9 cellular contexts compared by ENCODE assay signal in genomic region chr1:185154912-185155513, GRCh38. TPM values are rescaled to one million over a fixed set of nuclear protein-coding genes. Genes with fewer than 3 reads are reported as not detected.
DNase-seq lines count a peak whose midpoint lies in the region; ATAC-seq and TF ChIP-seq lines count a peak whose summit lies in the region.
"Had no signal": no experiment of that assay in that cellular context is flagged by ENCODE, and none has a peak within 500 bp of the region (broad histone marks: within the 10 kb centered on the region; RNA-seq: fewer than 3 reads in every experiment).

No MANE protein-coding gene starts in this region.

- H3K9me3 ChIP-seq in OCI-LY1 (ENCODE audit: low read length) (no peaks in the 10 kb centered on the region), endodermal cell (ENCODE audit: control insufficient read depth, low read length) (no peaks in the 10 kb centered on the region)

- H3K4me3 ChIP-seq in OCI-LY1 (ENCODE audit: low read depth, low read length, poor library complexity, severe bottlenecking) = peak overlapping the region; percentile 89
- peak overlapping the region; percentile 99 for H3K4me3 ChIP-seq in endodermal cell (ENCODE audit: low read length)

- H3K4me1 ChIP-seq in OCI-LY1 (ENCODE audit: insufficient read depth, low read length, severe bottlenecking) = peaks cover 22% of the 10 kb centered on the region
- H3K4me1 ChIP-seq in endodermal cell (ENCODE audit: control insufficient read depth, insufficient read depth, low read length) = no peaks in the 10 kb centered on the region

- H3K36me3 Mint-ChIP-seq in endodermal cell (ENCODE audit: low read depth) = peaks cover 1% of the 10 kb centered on the region

- H3K27ac Mint-ChIP-seq in endodermal cell = no peak overlapping the region

- H3K9me3 Mint-ChIP-seq in endodermal cell = no peaks in the 10 kb centered on the region

- H3K4me1 Mint-ChIP-seq in endodermal cell = peaks cover 17% of the 10 kb centered on the region

- H3K36me3 ChIP-seq in OCI-LY1 (ENCODE audit: insufficient read depth, low read length) = peaks cover 9% of the 10 kb centered on the region; the same call in 1 of the 2 replicates
- H3K36me3 ChIP-seq in endodermal cell (ENCODE audit: control insufficient read depth, insufficient read depth, low read length) = peaks cover 4% of the 10 kb centered on the region

- 95% methylated on average over 2 of the region's 2 CpGs; no CpG with 5 or more reads in 1 of the 2 experiments for WGBS in endodermal cell (ENCODE audit: insufficient coverage in 1 of 2, insufficient read length in 1 of 2), 2 experiments

- H3K27me3 ChIP-seq in OCI-LY1 (ENCODE audit: insufficient read depth, low read length) (no peaks in the 10 kb centered on the region), endodermal cell (ENCODE audit: control insufficient read depth, insufficient read depth, low read length, poor library complexity, severe bottlenecking) (no peaks in the 10 kb centered on the region)

- H2AFZ ChIP-seq in OCI-LY1 (ENCODE audit: low read length) = no peak overlapping the region

- H3K9ac ChIP-seq in OCI-LY1 (ENCODE audit: low read length) (peak overlapping the region; percentile 90), endodermal cell (ENCODE audit: extremely low read depth, low read length, poor library complexity, severe bottlenecking) (no peak overlapping the region)

- H3K79me2 ChIP-seq in OCI-LY1 (ENCODE audit: insufficient read depth, low read length) = peaks cover 7% of the 10 kb centered on the region

- no peaks in the 10 kb centered on the region for H4K20me1 ChIP-seq in OCI-LY1 (ENCODE audit: insufficient read depth, low read length)

- H3K4me3 Mint-ChIP-seq in endodermal cell = peak overlapping the region; percentile 87

- peak; percentile 80 for DNase-seq in ELR (ENCODE audit: low read depth)
- DNase-seq in endodermal cell = no peak
- DNase-seq in renal cortical epithelial cell (ENCODE audit: low read depth) = peak; percentile 11
- DNase-seq in NCI-H2196 (lab: John Stamatoyannopoulos, UW; ENCODE audit: unreplicated experiment) = no peak
- DNase-seq: NCI-H187 treated with DMSO at 0.1 percent for 48 hours had no signal

- peak overlapping the region; percentile 92 for H3K4me2 ChIP-seq in OCI-LY1 (ENCODE audit: low read length)

- TF ChIP-seq CTCF in OCI-LY1 (IDR thresholded peaks at IDR 0.05; ENCODE audit: low read length) (no peak), endodermal cell (conservative IDR thresholded peaks at IDR 0.05) (no peak)

- H3K9me2 ChIP-seq in OCI-LY1 (ENCODE audit: low read depth, low read length) = no peaks in the 10 kb centered on the region

- H3K27me3 Mint-ChIP-seq in endodermal cell (ENCODE audit: insufficient read depth) = no peaks in the 10 kb centered on the region

- no peak overlapping the region for H3K27ac ChIP-seq in OCI-LY1 (ENCODE audit: low read depth, low read length, poor library complexity, severe bottlenecking)
- H3K27ac ChIP-seq in endodermal cell (ENCODE audit: low read depth, low read length) = no peak overlapping the region

- no peak for ATAC-seq in GM21360 (IDR thresholded peaks at IDR 0.05; ENCODE audit: unreplicated experiment)
- no peak for ATAC-seq in HG02610 (IDR thresholded peaks at IDR 0.05; ENCODE audit: unreplicated experiment)
- no peak for ATAC-seq in GM21737 (IDR thresholded peaks at IDR 0.05; ENCODE audit: unreplicated experiment)

- H3F3A ChIP-seq in OCI-LY1 (ENCODE audit: insufficient read depth, low read length) = no peaks in the 10 kb centered on the region

RNA-seq across cellular contexts. Expression of gene TRMT1L, which starts 1.7 kb away (rescaled TPM):
- total RNA-seq in endodermal cell = 10 to 100 TPM; 23.8 to 33.4 TPM
- 12.3 TPM for polyA plus RNA-seq in endodermal cell (2013, experiment 1 of 2)
- polyA plus RNA-seq in endodermal cell (2013, experiment 2 of 2) = 14.6 TPM
- total RNA-seq in renal cortical epithelial cell = 12.5 and 48.7 TPM in 2 replicates

RNA-seq across cellular contexts. Expression of gene SWT1, which starts 2.0 kb away (rescaled TPM):
- total RNA-seq in endodermal cell (10 to 100 TPM in 1 of 2 donors, 1 to 10 TPM in 1; 9.7 to 13.4 TPM), renal cortical epithelial cell (3.8 and 7.7 TPM in 2 replicates)
- 7.8 TPM for polyA plus RNA-seq in endodermal cell (2013, experiment 1 of 2)
- 8.3 TPM for polyA plus RNA-seq in endodermal cell (2013, experiment 2 of 2)

Comparison
In these comparisons a context has a peak if more than half of its experiments do, and no peak if none do; other contexts are left out.
1. DNase-seq: peak in ELR (single experiment) and renal cortical epithelial cell (single experiment); none in endodermal cell (single experiment) and NCI-H2196 (single experiment).